22 cellular contexts compared by ENCODE assay signal in the genomic region with DNA sequence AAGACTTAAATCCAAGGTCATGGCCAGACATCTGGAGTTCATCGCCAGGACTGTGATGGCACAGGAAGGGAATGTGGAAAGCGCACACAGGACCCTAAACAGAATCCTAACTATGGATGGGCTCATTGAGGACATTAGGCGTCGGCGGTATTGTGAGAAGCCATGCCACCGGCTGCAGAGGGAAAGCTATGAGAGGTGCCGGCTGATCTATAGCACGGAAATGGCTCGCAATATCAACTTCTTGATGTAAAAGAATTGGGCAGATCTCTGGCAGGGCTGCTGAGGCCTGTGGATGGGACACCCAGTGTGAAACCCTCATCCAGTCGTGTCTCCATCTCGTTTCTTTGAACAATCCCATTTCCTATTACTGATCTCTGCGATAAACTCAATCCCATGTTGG.
"Had no signal": no experiment of that assay in that cellular context is flagged by ENCODE, and none has a peak within 500 bp of the region (broad histone marks: within the 10 kb centered on the region; RNA-seq: fewer than 3 reads in every experiment).

No MANE protein-coding gene starts in this region.

- H3K4me3 ChIP-seq: K562, SJSA1, SK-N-MC had no signal

- H3K27ac Mint-ChIP-seq: IgD-negative memory B cell had no signal

- H3K36me3 ChIP-seq: SJSA1 had no signal

- H3K27ac ChIP-seq: HL-60, SJSA1, SK-N-MC had no signal

- DNase-seq: MV-4-11, NCI-H1048, NCI-H1105, NCI-H1417, NCI-H1436 treated with DMSO at 0.1 percent for 48 hours, NCI-H1694, NCI-H187 treated with DMSO at 0.1 percent for 48 hours, NCI-H2029 treated with DMSO at 0.1 percent for 48 hours, NCI-H226, NCI-H446, NCI-H510A, NCI-H524 treated with DMSO at 0.1 percent for 48 hours, NCI-H69, NCI-H774, Right ventricle myocardium superior, RPMI8226, SIG-M5 had no signal

- H3K4me1 Mint-ChIP-seq: IgD-negative memory B cell had no signal

- ATAC-seq: K562 had no signal

- H3K9me3 ChIP-seq: SJSA1 had no signal
